In the genomic region with DNA sequence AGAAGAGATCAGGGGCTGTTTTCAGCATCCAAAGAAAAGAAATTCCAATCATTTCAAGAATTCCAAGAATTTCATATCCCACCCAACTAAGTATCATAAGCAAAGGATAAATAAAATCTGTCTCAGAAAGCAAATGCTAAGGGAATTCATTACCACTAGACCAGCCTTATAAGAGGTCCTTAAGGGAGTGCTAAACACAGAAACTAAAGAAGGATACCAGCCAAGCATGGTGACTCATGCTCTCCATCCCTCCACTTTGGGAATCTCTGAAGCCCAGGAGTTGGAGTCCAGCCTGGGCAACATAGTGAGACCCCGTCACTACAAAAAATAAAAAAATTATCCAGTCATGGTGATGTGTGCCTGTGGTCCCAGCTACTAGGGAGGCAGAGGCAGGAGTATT, we compare ENCODE assay signal across 18 cellular contexts.
"Had no signal": no experiment of that assay in that cellular context is flagged by ENCODE, and none has a peak within 500 bp of the region (broad histone marks: within the 10 kb centered on the region; RNA-seq: fewer than 3 reads in every experiment).

No MANE protein-coding gene starts in this region.

- ATAC-seq: activated CD8-positive, alpha-beta T cell treated with anti-CD3 and anti-CD28 coated beads for 36 hours; activated T-cell treated with anti-CD3 and anti-CD28 coated beads, Interleukin-2, amount 50 U/mL, for 72 hours; gastrocnemius medialis; heart right ventricle; mucosa of descending colon; naive thymus-derived CD8-positive, alpha-beta T cell; psoas muscle had no signal

- H3K9me3 ChIP-seq: esophagus muscularis mucosa, gastrocnemius medialis, heart right ventricle, mucosa of descending colon, psoas muscle, stomach had no signal

- H3K27me3 ChIP-seq: dorsolateral prefrontal cortex, gastrocnemius medialis had no signal

- H3K27ac ChIP-seq: dorsolateral prefrontal cortex, esophagus muscularis mucosa, gastrocnemius medialis, heart right ventricle, psoas muscle, stomach had no signal

- DNase-seq: activated CD4-positive, alpha-beta T cell treated with anti-CD3 and anti-CD28 coated beads for 1 hour; activated CD8-positive, alpha-beta memory T cell treated with anti-CD3 and anti-CD28 coated beads, Interleukin-2, amount 50 U/mL, for 4 hours; activated CD8-positive, alpha-beta T cell treated with anti-CD3 and anti-CD28 coated beads for 36 hours; activated gamma-delta T cell treated with Interleukin-2 at 50 U/mL for 16 hours; activated naive CD8-positive, alpha-beta T cell treated with anti-CD3 and anti-CD28 coated beads for 36 hours; activated T-cell treated with anti-CD3 and anti-CD28 coated beads, Interleukin-2, amount 50 U/mL, for 72 hours; anterior cingulate cortex; dorsolateral prefrontal cortex; gastrocnemius medialis; heart right ventricle; mammary epithelial cell; mucosa of descending colon; nucleus accumbens; psoas muscle; stimulated activated CD4-positive, alpha-beta T cell treated with anti-CD3 and anti-CD28 coated beads, Interleukin-4, amount 100 ng/mL, for 4 hours; stomach had no signal

- H3K4me1 ChIP-seq: esophagus muscularis mucosa, gastrocnemius medialis, heart right ventricle, psoas muscle, stomach had no signal

- H3K4me3 ChIP-seq: dorsolateral prefrontal cortex, esophagus muscularis mucosa, gastrocnemius medialis, heart right ventricle, mucosa of descending colon, psoas muscle, stomach had no signal

- H3K36me3 ChIP-seq: esophagus muscularis mucosa, gastrocnemius medialis, heart right ventricle, stomach had no signal
